ENCODE assay signal across 1 cellular context in genomic region chr4:48126621-48127020, GRCh38.
TF ChIP-seq lines count a peak whose summit lies in the region.

No MANE protein-coding gene starts in this region.

TF ChIP-seq in HCT116, 20 proteins besides CTCF, POLR2A, EP300 and RAD21:
- TF ChIP-seq SRF (IDR thresholded peaks at IDR 0.05; ENCODE audit: low read depth) (no peak), EGR1 (IDR thresholded peaks at IDR 0.05; ENCODE audit: low read depth) (no peak), CBX3 (IDR thresholded peaks at IDR 0.05; ENCODE audit: low read depth) (no peak), ZBTB33 (IDR thresholded peaks at IDR 0.05; ENCODE audit: extremely low read depth, insufficient replicate concordance, low read length) (no peak), TCF7L2 (IDR thresholded peaks at IDR 0.05; ENCODE audit: borderline replicate concordance, extremely low read depth, insufficient read depth, insufficient read length) (no peak)
TF ChIP-seq in HCT116: peak in this region for 0.
